Comparison of ENCODE assay signal across 11 cellular contexts in genomic region chr1:50349242-50349565, GRCh38.
DNase-seq lines count a peak whose midpoint lies in the region; ATAC-seq, FAIRE-seq and TF ChIP-seq lines count a peak whose summit lies in the region.
"Had no signal": no experiment of that assay in that cellular context is flagged by ENCODE, and none has a peak within 500 bp of the region (broad histone marks: within the 10 kb centered on the region; RNA-seq: fewer than 3 reads in every experiment).

No MANE protein-coding gene starts in this region.

- no peaks in the 10 kb centered on the region for H3F3A ChIP-seq in SK-N-SH (replicated peaks; ENCODE audit: insufficient read depth)

- no peak overlapping the region for H3K4me3 Mint-ChIP-seq in stimulated activated effector memory CD8-positive, alpha-beta T cell treated with anti-CD3 and anti-CD28 coated beads, Interleukin-12 subunit alpha, Interleukin-12 subunit beta, amount 100 ng/mL, for 72 hours
- no peak overlapping the region for H3K4me3 Mint-ChIP-seq in effector memory CD8-positive, alpha-beta T cell
- H3K4me3 Mint-ChIP-seq: H9, T-cell had no signal

- ATAC-seq in SK-N-SH treated with all-trans-retinoic acid at 6 μM for 48 hours = no peak
- peak; percentile 14; the same call in 2 of the 3 replicates for ATAC-seq in GM12878
- ATAC-seq in stimulated activated effector memory CD8-positive, alpha-beta T cell treated with anti-CD3 and anti-CD28 coated beads, Interleukin-12 subunit alpha, Interleukin-12 subunit beta, amount 100 ng/mL, for 72 hours = peak; percentile 14
- no peak for ATAC-seq in effector memory CD8-positive, alpha-beta T cell (replicated peaks)

- DNase-seq in SK-N-SH = peak; percentile 36
- no peak for DNase-seq in GM12878 (ENCODE audit: low read depth, low spot score)
- no peak for DNase-seq in stimulated activated effector memory CD8-positive, alpha-beta T cell treated with anti-CD3 and anti-CD28 coated beads, Interleukin-12 subunit alpha, Interleukin-12 subunit beta, amount 100 ng/mL, for 72 hours (ENCODE audit: low spot score in 2 of 2)
- no peak for DNase-seq in osteoblast (ENCODE audit: insufficient read length, low spot score, missing footprints)
- no peak for DNase-seq in effector memory CD8-positive, alpha-beta T cell
- no peak for DNase-seq in NCI-H1092 treated with DMSO at 0.1 percent for 48 hours (lab: John Stamatoyannopoulos, UW)

- 19% methylated on average over 3 of the region's 3 CpGs for WGBS in SK-N-SH (ENCODE audit: low lambda C conversion rate)
- WGBS in GM12878 (ENCODE audit: insufficient coverage, insufficient replicate concordance, low lambda C conversion rate, missing lambda C conversion rate) = 6% methylated on average over 3 of the region's 3 CpGs

- H3K4me2 ChIP-seq in SK-N-SH (no peak overlapping the region), GM12878 (ENCODE audit: control insufficient read depth, insufficient read depth) (no peak overlapping the region), osteoblast (ENCODE audit: insufficient read depth, low read length) (no peak overlapping the region)
- peak overlapping the region in 10 of 11 experiments; percentile 13 to 78 (median 70); a peak in 19 of 22 replicates for H3K4me2 ChIP-seq in BLaER1 treated with 17β-estradiol and CSF1 and Interleukin-3, amounts not matched to agents 10 nM and 100 nM

- no peaks in the 10 kb centered on the region for H3K9me3 Mint-ChIP-seq in stimulated activated effector memory CD8-positive, alpha-beta T cell treated with anti-CD3 and anti-CD28 coated beads, Interleukin-12 subunit alpha, Interleukin-12 subunit beta, amount 100 ng/mL, for 72 hours
- H3K9me3 Mint-ChIP-seq in effector memory CD8-positive, alpha-beta T cell = no peaks in the 10 kb centered on the region
- H3K9me3 Mint-ChIP-seq: T-cell had no signal

- H2AFZ ChIP-seq in SK-N-SH (ENCODE audit: low read depth) (no peak overlapping the region), GM12878 (ENCODE audit: control insufficient read depth, low read depth, low read length) (no peak overlapping the region), osteoblast (ENCODE audit: low read length) (no peak overlapping the region)

- TF ChIP-seq EP300 in SK-N-SH (IDR thresholded peaks at IDR 0.05; ENCODE audit: borderline replicate concordance in 1 of 2, low read depth in 1 of 2, low read length in 1 of 2) (no peak), GM12878 (IDR thresholded peaks at IDR 0.05; ENCODE audit: borderline replicate concordance in 1 of 2, control insufficient read depth in 1 of 2, low read depth in 2 of 2, low read length in 2 of 2) (no peak)

- H3K79me2 ChIP-seq in SK-N-SH (ENCODE audit: insufficient read depth) = no peaks in the 10 kb centered on the region
- no peaks in the 10 kb centered on the region for H3K79me2 ChIP-seq in GM12878 (ENCODE audit: control insufficient read depth, insufficient read depth, low read length)
- H3K79me2 ChIP-seq in osteoblast (ENCODE audit: insufficient read depth, low read length) = no peaks in the 10 kb centered on the region

- H4K20me1 ChIP-seq in SK-N-SH (ENCODE audit: insufficient read depth) = no peaks in the 10 kb centered on the region
- H4K20me1 ChIP-seq in BLaER1 treated with 17β-estradiol and CSF1 and Interleukin-3, amounts not matched to agents 10 nM and 100 nM = 0 out of 22 replicates have a peak, but pooled peaks cover 0 to 15% (median 0%) of the 10 kb centered on the region in 11 experiments
- no peaks in the 10 kb centered on the region for H4K20me1 ChIP-seq in GM12878 (ENCODE audit: control insufficient read depth, insufficient read depth)
- no peaks in the 10 kb centered on the region for H4K20me1 ChIP-seq in osteoblast (ENCODE audit: insufficient read depth, low read length)

- POLR2A ChIA-PET in SK-N-SH (lab: Yijun Ruan, JAX) = interaction anchor here (0.7 to 1.3 kb wide), 4 partner anchors 77 to 241 kb away, joined by 3 to 4 read pairs (median 3); partner anchors contain the start of gene ELAVL4
- POLR2A ChIA-PET in GM12878 (lab: Charles Lee) = no interaction called here

- no peak overlapping the region for H3K27ac Mint-ChIP-seq in stimulated activated effector memory CD8-positive, alpha-beta T cell treated with anti-CD3 and anti-CD28 coated beads, Interleukin-12 subunit alpha, Interleukin-12 subunit beta, amount 100 ng/mL, for 72 hours
- no peak overlapping the region for H3K27ac Mint-ChIP-seq in effector memory CD8-positive, alpha-beta T cell
- H3K27ac Mint-ChIP-seq: H9, T-cell had no signal

- H3K36me3 Mint-ChIP-seq in stimulated activated effector memory CD8-positive, alpha-beta T cell treated with anti-CD3 and anti-CD28 coated beads, Interleukin-12 subunit alpha, Interleukin-12 subunit beta, amount 100 ng/mL, for 72 hours = no peaks in the 10 kb centered on the region
- H3K36me3 Mint-ChIP-seq in effector memory CD8-positive, alpha-beta T cell (ENCODE audit: insufficient read depth) = no peaks in the 10 kb centered on the region
- H3K36me3 Mint-ChIP-seq: T-cell had no signal

- H3K4me1 Mint-ChIP-seq in stimulated activated effector memory CD8-positive, alpha-beta T cell treated with anti-CD3 and anti-CD28 coated beads, Interleukin-12 subunit alpha, Interleukin-12 subunit beta, amount 100 ng/mL, for 72 hours = no peaks in the 10 kb centered on the region
- H3K4me1 Mint-ChIP-seq in effector memory CD8-positive, alpha-beta T cell (ENCODE audit: low read depth in 2 of 2) = no peaks in the 10 kb centered on the region
- H3K4me1 Mint-ChIP-seq: T-cell had no signal

- no peaks in the 10 kb centered on the region for H3K9me2 ChIP-seq in SK-N-SH

- H3K4me3 ChIP-seq in SK-N-SH (ENCODE audit: low read depth in 2 of 2, low read length in 1 of 2) (no peak overlapping the region), GM12878 (no peak overlapping the region), osteoblast (ENCODE audit: insufficient read depth, low read length) (no peak overlapping the region)
- no peak overlapping the region for H3K4me3 ChIP-seq in BLaER1 treated with 17β-estradiol and CSF1 and Interleukin-3, amounts not matched to agents 10 nM and 100 nM

- H3K36me3 ChIP-seq in SK-N-SH (replicated peaks in 1 of 2; ENCODE audit: control insufficient read depth in 1 of 2, insufficient read depth in 2 of 2, low read length in 1 of 2) (no peaks in the 10 kb centered on the region), GM12878 (ENCODE audit: control insufficient read depth in 2 of 2, insufficient read depth in 2 of 2, low read length in 1 of 2) (no peaks in the 10 kb centered on the region), osteoblast (ENCODE audit: insufficient read depth, low read length) (no peaks in the 10 kb centered on the region)
- no peaks in the 10 kb centered on the region for H3K36me3 ChIP-seq in BLaER1 treated with 17β-estradiol and CSF1 and Interleukin-3, amounts not matched to agents 10 nM and 100 nM

- TF ChIP-seq CTCF in SK-N-SH (IDR thresholded peaks at IDR 0.05) (no peak), GM12878 (IDR thresholded peaks at IDR 0.05 in 2 of 3, conservative IDR thresholded peaks at IDR 0.05 in 1 of 3; ENCODE audit: control insufficient read depth in 2 of 3, extremely low read depth in 1 of 3, insufficient read depth in 1 of 3, low read depth in 3 of 3, low read length in 3 of 3) (no peak), osteoblast (IDR thresholded peaks at IDR 0.05; ENCODE audit: extremely low read depth, low read depth, low read length) (no peak)

- CTCF ChIA-PET in SK-N-SH (lab: Yijun Ruan, JAX) (interaction anchor here (0.5 to 5.4 kb wide), 48 partner anchors 8 to 1850 kb away, joined by 3 to 60 read pairs (median 5); no protein-coding TSS in a partner anchor), GM12878 (lab: Yijun Ruan, JAX) (interaction anchor here (1.1 to 2.2 kb wide), 7 partner anchors 12 to 1672 kb away, joined by 3 to 9 read pairs (median 5); no protein-coding TSS in a partner anchor)

- H3K9me3 ChIP-seq in SK-N-SH (no peaks in the 10 kb centered on the region), GM12878 (replicated peaks; ENCODE audit: control insufficient read depth, insufficient read depth, low read length) (no peaks in the 10 kb centered on the region), osteoblast (ENCODE audit: low read depth, low read length) (no peaks in the 10 kb centered on the region)
- peaks cover 0 to 9% (median 4%) of the 10 kb centered on the region in 11 experiments; a peak in 7 of 22 replicates for H3K9me3 ChIP-seq in BLaER1 treated with 17β-estradiol and CSF1 and Interleukin-3, amounts not matched to agents 10 nM and 100 nM (replicated peaks in 1 of 11)

- no peak for FAIRE-seq in GM12878 (lab: Jason Lieb, UNC)
- FAIRE-seq: D721Med had no signal

- BruUV-seq in GM12878 (replicated peaks; lab: Mats Ljungman, UMichigan) = no TSS peak

- intact Hi-C loops in GM12878 (cut with micrococcal nuclease; ENCODE audit: unreplicated experiment) = loop anchor here (10.0 kb wide), 1 partner anchor 1774 kb away; no protein-coding TSS in a partner anchor

- H3K4me1 ChIP-seq in SK-N-SH (ENCODE audit: control insufficient read depth in 1 of 2, insufficient read depth in 2 of 2, low read depth in 1 of 2, low read length in 1 of 2) (peaks cover 0 to 17% of the 10 kb centered on the region in 2 experiments; a peak in 2 of 4 replicates), GM12878 (ENCODE audit: control insufficient read depth, insufficient read depth, low read length) (no peaks in the 10 kb centered on the region), osteoblast (ENCODE audit: insufficient read depth, low read length) (no peaks in the 10 kb centered on the region)
- H3K4me1 ChIP-seq in BLaER1 treated with 17β-estradiol and CSF1 and Interleukin-3, amounts not matched to agents 10 nM and 100 nM = peaks cover 39 to 63% (median 54%) of the 10 kb centered on the region in 10 experiments

- in situ Hi-C loops in GM12878 (cut with MboI) = loop anchor here (5.0 to 10.0 kb wide), 2 partner anchors 1672 to 1794 kb away; no protein-coding TSS in a partner anchor

- H3K27ac ChIP-seq in SK-N-SH (ENCODE audit: low read depth in 2 of 2, low read length in 1 of 2) (no peak overlapping the region), GM12878 (ENCODE audit: control insufficient read depth, insufficient read depth) (no peak overlapping the region), osteoblast (ENCODE audit: low read depth, low read length) (no peak overlapping the region)
- peak overlapping the region in 4 of 11 experiments; percentile 5 to 49 (median 42); a peak in 5 of 22 replicates for H3K27ac ChIP-seq in BLaER1 treated with 17β-estradiol and CSF1 and Interleukin-3, amounts not matched to agents 10 nM and 100 nM

- TF ChIP-seq RAD21 in SK-N-SH (IDR thresholded peaks at IDR 0.05; ENCODE audit: low read length) (peak; percentile 28; the same call in 1 of the 2 replicates), GM12878 (IDR thresholded peaks at IDR 0.05; ENCODE audit: insufficient read depth, low read depth, low read length) (no peak)

- SMC1A ChIA-PET in GM12878 (lab: Charles Lee; ENCODE audit: uncharacterized antibody, unreplicated experiment) = no interaction called here

- TF ChIP-seq POLR2A in GM12878 (IDR thresholded peaks at IDR 0.05; ENCODE audit: low read depth, low read length) = no peak

- H3K27me3 Mint-ChIP-seq in effector memory CD8-positive, alpha-beta T cell = peaks cover 39 to 45% of the 10 kb centered on the region in 2 donors

- no peaks in the 10 kb centered on the region for H3K27me3 ChIP-seq in SK-N-SH (ENCODE audit: insufficient read depth)
- peaks cover 0 to 7% (median 0%) of the 10 kb centered on the region in 11 experiments; a peak in 2 of 22 replicates for H3K27me3 ChIP-seq in BLaER1 treated with 17β-estradiol and CSF1 and Interleukin-3, amounts not matched to agents 10 nM and 100 nM
- H3K27me3 ChIP-seq in GM12878 (replicated peaks in 1 of 2; ENCODE audit: control insufficient read depth in 2 of 2, insufficient read depth in 2 of 2, low read length in 1 of 2) = no peaks in the 10 kb centered on the region
- H3K27me3 ChIP-seq in osteoblast (ENCODE audit: insufficient read depth, low read length) = peaks cover 6% of the 10 kb centered on the region

- RAD21 ChIA-PET in GM12878 (lab: Charles Lee; ENCODE audit: unreplicated experiment) = interaction anchor here (1.2 kb wide), 1 partner anchor 1672 kb away, joined by 6 read pairs; no protein-coding TSS in a partner anchor

- no peak overlapping the region for H3K9ac ChIP-seq in SK-N-SH
- H3K9ac ChIP-seq in BLaER1 treated with 17β-estradiol and CSF1 and Interleukin-3, amounts not matched to agents 10 nM and 100 nM = peak overlapping the region in 2 of 11 experiments; percentile 19 to 44; a peak in 1 of 22 replicates
- H3K9ac ChIP-seq in GM12878 (ENCODE audit: control insufficient read depth, insufficient read depth, low read length) = no peak overlapping the region

Comparison
In these comparisons a context has a peak if more than half of its experiments do, and no peak if none do; other contexts are left out.
1. H3K4me2 ChIP-seq: peak in BLaER1 treated with 17β-estradiol and CSF1 and Interleukin-3, amounts not matched to agents 10 nM and 100 nM (10 of 11); none in SK-N-SH (single experiment), GM12878 (single experiment) and osteoblast (single experiment).
2. ATAC-seq: peak in GM12878 (single experiment) and stimulated activated effector memory CD8-positive, alpha-beta T cell treated with anti-CD3 and anti-CD28 coated beads, Interleukin-12 subunit alpha, Interleukin-12 subunit beta, amount 100 ng/mL, for 72 hours (single experiment); none in SK-N-SH treated with all-trans-retinoic acid at 6 μM for 48 hours (single experiment) and effector memory CD8-positive, alpha-beta T cell (single experiment).
3. Of the 26 proteins assayed by ChIP-seq in both GM12878 and SK-N-SH: peak only in GM12878: none; only in SK-N-SH: RAD21; in both: none; in neither: 25.